ENCODE assay signal across 9 cellular contexts in genomic region chr2:127649100-127649611, GRCh38. TPM values are rescaled to one million over a fixed set of nuclear protein-coding genes. Genes with fewer than 3 reads are reported as not detected.
A peak's percentile ranks its signal among the peaks of the same experiment; 100 is the strongest.
DNase-seq lines count a peak whose midpoint lies in the region; ATAC-seq and TF ChIP-seq lines count a peak whose summit lies in the region.
"Had no signal": no experiment of that assay in that cellular context is flagged by ENCODE, and none has a peak within 500 bp of the region (broad histone marks: within the 10 kb centered on the region; RNA-seq: fewer than 3 reads in every experiment).

No MANE protein-coding gene starts in this region.

- H2AK5ac ChIP-seq in IMR-90 (ENCODE audit: low read depth, low read length), result no peak overlapping the region

- CTCF ChIA-PET in IMR-90 (lab: Yijun Ruan, JAX) (interaction anchor here (1.0 to 2.3 kb wide), 3 partner anchors 11 to 58 kb away, joined by 3 to 15 read pairs (median 5); partner anchors contain the start of gene LIMS2), OCI-LY7 (lab: Charles Lee; ENCODE audit: unreplicated experiment) (interaction anchor here (1.1 to 4.2 kb wide), 2 partner anchors 12 to 58 kb away, joined by 3 to 21 read pairs; no protein-coding TSS in a partner anchor)

- H3K79me2 ChIP-seq in OCI-LY7 (ENCODE audit: insufficient read depth, low read depth, low read length), result no peaks in the 10 kb centered on the region

- no peak overlapping the region for H2BK120ac ChIP-seq in IMR-90 (ENCODE audit: low read depth, low read length)

- H2BK20ac ChIP-seq in IMR-90 (ENCODE audit: low read depth, low read length), result no peak overlapping the region

- no peaks in the 10 kb centered on the region; the same call in none of the 2 replicates for H4K20me1 ChIP-seq in IMR-90 (ENCODE audit: insufficient read depth, low read length)
- no peaks in the 10 kb centered on the region for H4K20me1 ChIP-seq in OCI-LY7 (ENCODE audit: insufficient read depth, low read length)

- H3K9me1 ChIP-seq in IMR-90 (ENCODE audit: insufficient read depth, low read length), result peaks cover 17% of the 10 kb centered on the region; the same call in 1 of the 2 replicates

- no peak overlapping the region for H3K14ac ChIP-seq in IMR-90 (replicated peaks; ENCODE audit: low read depth, low read length)

- H3K79me1 ChIP-seq in IMR-90 (ENCODE audit: low read depth in 1 of 2, low read length in 2 of 2), result peaks cover 0 to 16% of the 10 kb centered on the region in 2 experiments; a peak in 2 of 4 replicates

- H3K9me3 ChIP-seq in IMR-90 (ENCODE audit: control insufficient read depth, insufficient read depth, low read length) (no peaks in the 10 kb centered on the region), OCI-LY7 (ENCODE audit: low read length) (no peaks in the 10 kb centered on the region)

- H3K4ac ChIP-seq in IMR-90 (ENCODE audit: low read depth, low read length), result 0 out of 2 replicates have a peak overlapping the region, but pooled peaks have one; percentile 9

- ATAC-seq in IMR-90 (ENCODE audit: low read depth), result no peak
- ATAC-seq in left cardiac atrium, result peak in 1 of 2 donors; percentile 27
- peak; percentile 17 for ATAC-seq in stimulated activated naive CD8-positive, alpha-beta T cell treated with anti-CD3 and anti-CD28 coated beads, Interleukin-15, Interleukin-2, amounts not matched to agents 100 U/mL and 50 U/mL, for 24 hours
- ATAC-seq in GM21381 (IDR thresholded peaks at IDR 0.05; ENCODE audit: unreplicated experiment), result no peak

- BruUV-seq in IMR-90 (replicated peaks; lab: Mats Ljungman, UMichigan), result no TSS peak
- no TSS peak for BruUV-seq in OCI-LY7 (replicated peaks; lab: Mats Ljungman, UMichigan)

- no peak overlapping the region for H4K91ac ChIP-seq in IMR-90 (ENCODE audit: insufficient read depth, low read depth, low read length)

- POLR2A ChIA-PET in IMR-90 (lab: Charles Lee; ENCODE audit: unreplicated experiment) (no interaction called here), OCI-LY7 (lab: Charles Lee) (interaction anchor here (1.8 kb wide), 1 partner anchor 58 kb away, joined by 5 read pairs; no protein-coding TSS in a partner anchor)

- H3K4me2 ChIP-seq in IMR-90 (ENCODE audit: low read depth, low read length), result no peak overlapping the region
- H3K4me2 ChIP-seq in OCI-LY7 (ENCODE audit: low read length), result 0 out of 2 replicates have a peak overlapping the region, but pooled peaks have one; percentile 23

- H3K27ac ChIP-seq in IMR-90 (ENCODE audit: insufficient read depth, low read length), result no peak overlapping the region
- no peak overlapping the region for H3K27ac ChIP-seq in OCI-LY7 (ENCODE audit: low read depth, low read length, poor library complexity, severe bottlenecking)

- in situ Hi-C loops in IMR-90 (cut with MboI; ENCODE audit: low sequenced_read_pairs), result no loop called here

- intact Hi-C loops in IMR-90 (cut with micrococcal nuclease), result loop anchor here (1.0 to 5.0 kb wide), 4 partner anchors 58 to 324 kb away; partner anchors contain the start of gene IWS1
- intact Hi-C loops in OCI-LY7 (cut with micrococcal nuclease; ENCODE audit: unreplicated experiment), result no loop called here
- intact Hi-C loops in left cardiac atrium (cut with DNase I), result no loop called here

- H3K4me3 ChIP-seq in IMR-90 (ENCODE audit: insufficient read depth, low read depth, low read length) (no peak overlapping the region), OCI-LY7 (ENCODE audit: low read depth, low read length, poor library complexity, severe bottlenecking) (no peak overlapping the region)

- H3K4me1 ChIP-seq in IMR-90 (ENCODE audit: control insufficient read depth, insufficient read depth, low read length) (peaks cover 7% of the 10 kb centered on the region; the same call in 1 of the 2 replicates), OCI-LY7 (ENCODE audit: insufficient read depth, low read length, poor library complexity, severe bottlenecking) (no peaks in the 10 kb centered on the region)

- TF ChIP-seq CTCF in IMR-90 (conservative IDR thresholded peaks at IDR 0.05; ENCODE audit: low read depth, low read length) (no peak), OCI-LY7 (conservative IDR thresholded peaks at IDR 0.05; ENCODE audit: low read length) (no peak)

- peaks cover 9% of the 10 kb centered on the region; the same call in 1 of the 2 replicates for H3K36me3 ChIP-seq in IMR-90 (ENCODE audit: control insufficient read depth, insufficient read depth, low read length)
- no peaks in the 10 kb centered on the region for H3K36me3 ChIP-seq in OCI-LY7 (ENCODE audit: insufficient read depth, low read length)

- H3K23ac ChIP-seq in IMR-90 (ENCODE audit: low read depth, low read length), result no peak overlapping the region

- H3K18ac ChIP-seq in IMR-90 (ENCODE audit: low read depth, low read length), result no peak overlapping the region

- 100% methylated on average over 2 of the region's 12 CpGs; no CpG with 5 or more reads in 1 of the 2 experiments for WGBS in IMR-90 (ENCODE audit: extremely low coverage in 2 of 2, insufficient read length in 1 of 2), 2 experiments

- no peak overlapping the region for H4K5ac ChIP-seq in IMR-90 (ENCODE audit: low read depth, low read length)

- H3K9me2 ChIP-seq in OCI-LY7 (ENCODE audit: insufficient read depth, low read length), result no peaks in the 10 kb centered on the region

- TF ChIP-seq RAD21 in IMR-90 (IDR thresholded peaks at IDR 0.05; ENCODE audit: low read length), result no peak

- TF ChIP-seq POLR2A in IMR-90 (IDR thresholded peaks at IDR 0.05; ENCODE audit: low read depth, low read length), result no peak

- no peak overlapping the region for H2BK5ac ChIP-seq in IMR-90 (ENCODE audit: low read depth, low read length, poor library complexity, severe bottlenecking)

- H2AK9ac ChIP-seq in IMR-90 (replicated peaks; ENCODE audit: low read depth, low read length, poor library complexity), result peak overlapping the region; percentile 92

- DNase-seq in IMR-90, result no peak
- no peak for DNase-seq in OCI-LY7 (ENCODE audit: low spot score)
- peak; percentile 43 for DNase-seq in left cardiac atrium
- no peak for DNase-seq in stimulated activated naive CD8-positive, alpha-beta T cell treated with anti-CD3 and anti-CD28 coated beads, Interleukin-15, Interleukin-2, amounts not matched to agents 100 U/mL and 50 U/mL, for 24 hours
- no peak for DNase-seq in RKO (ENCODE audit: low spot score)
- no peak for DNase-seq in AML-193 (lab: John Stamatoyannopoulos, UW)
- DNase-seq in NCI-H1436 (lab: John Stamatoyannopoulos, UW), result no peak

- H2AFZ ChIP-seq in IMR-90 (replicated peaks; ENCODE audit: low read length, poor library complexity) (peak overlapping the region; percentile 80), OCI-LY7 (ENCODE audit: low read length) (no peak overlapping the region; the same call in 1 of the 2 replicates)

- H3K9ac ChIP-seq in IMR-90 (ENCODE audit: low read depth, low read length), result no peak overlapping the region

- dilution Hi-C loops in IMR-90 (cut with HindIII; ENCODE audit: low sequenced_read_pairs, unreplicated experiment), result no loop called here

- H3K56ac ChIP-seq in IMR-90 (ENCODE audit: extremely low read depth, insufficient read depth, low read length), result no peak overlapping the region

- H4K8ac ChIP-seq in IMR-90 (ENCODE audit: low read depth in 2 of 2, low read length in 2 of 2), result peak overlapping the region in 1 of 2 experiments; percentile 84; a peak in 1 of 4 replicates

- H2BK15ac ChIP-seq in IMR-90 (ENCODE audit: low read depth, low read length), result no peak overlapping the region

- no peaks in the 10 kb centered on the region for H3K27me3 ChIP-seq in IMR-90 (ENCODE audit: control insufficient read depth, insufficient read depth, low read length)

TF ChIP-seq in IMR-90, 13 proteins besides CTCF, POLR2A, EP300 and RAD21:
- TF ChIP-seq NFE2L2 (IDR thresholded peaks at IDR 0.05; ENCODE audit: low read depth, low read length), result no peak
- no peak for TF ChIP-seq MAZ (IDR thresholded peaks at IDR 0.05; ENCODE audit: borderline replicate concordance, low read depth, low read length)
- TF ChIP-seq RCOR1 (IDR thresholded peaks at IDR 0.05; ENCODE audit: insufficient replicate concordance, low read length), result no peak
- TF ChIP-seq MXI1 (IDR thresholded peaks at IDR 0.05; ENCODE audit: borderline replicate concordance, low read depth, low read length), result no peak

RNA-seq across cellular contexts. Expression of gene GPR17, which starts 3.2 kb away (rescaled TPM):
- total RNA-seq in IMR-90 (2012; rRNA removed), result not detected in 2 replicates
- not detected in 2 replicates for polyA plus RNA-seq in IMR-90 (2012; rRNA removed)
- not detected in 2 replicates for polyA plus RNA-seq in IMR-90 (2012; cell fraction: cytosol; rRNA removed)
- polyA plus RNA-seq in IMR-90 (2012; cell fraction: nucleus; rRNA removed; ENCODE audit: low replicate concordance), result 0.04 TPM in 1 of 2 replicates, not detected in the other
- 0.22 TPM in 1 of 2 replicates, not detected in the other for total RNA-seq in OCI-LY7 (2014; rRNA removed; shearing (Covaris generic))
- not detected in 2 replicates for total RNA-seq in OCI-LY7 (2022)
- total RNA-seq in left cardiac atrium, result under 1 TPM in 1 of 2 donors, not detected in 1; 0.24 TPM
- total RNA-seq: pulmonary artery endothelial cell had no signal

RNA-seq across cellular contexts. Expression of gene LIMS2, which starts 26.2 kb away (rescaled TPM):
- total RNA-seq in IMR-90 (2012; rRNA removed), result 1.1 and 1.3 TPM in 2 replicates
- 17.8 and 18.8 TPM in 2 replicates for polyA plus RNA-seq in IMR-90 (2012; rRNA removed)
- polyA plus RNA-seq in IMR-90 (2012; cell fraction: cytosol; rRNA removed), result 22.3 and 23.6 TPM in 2 replicates
- 69.0 and 120 TPM in 2 replicates for polyA plus RNA-seq in IMR-90 (2012; cell fraction: nucleus; rRNA removed; ENCODE audit: low replicate concordance)
- 0.44 and 1.6 TPM in 2 replicates for total RNA-seq in OCI-LY7 (2014; rRNA removed; shearing (Covaris generic))
- total RNA-seq in OCI-LY7 (2022), result 24.4 and 24.9 TPM in 2 replicates
- total RNA-seq in left cardiac atrium, result 100 to 1,000 TPM; 157 to 204 TPM

RNA-seq across cellular contexts. Expression of gene SFT2D3, which starts 52.1 kb away (rescaled TPM):
- total RNA-seq in IMR-90 (2012; rRNA removed) (2.5 and 3.9 TPM in 2 replicates), OCI-LY7 (2022) (7.6 and 9.4 TPM in 2 replicates), left cardiac atrium (1 to 10 TPM; 3.3 to 4.7 TPM)
- 3.1 TPM in 2 replicates for polyA plus RNA-seq in IMR-90 (2012; rRNA removed)
- polyA plus RNA-seq in IMR-90 (2012; cell fraction: cytosol; rRNA removed), result 1.4 and 1.8 TPM in 2 replicates
- 1.3 TPM in 2 replicates for polyA plus RNA-seq in IMR-90 (2012; cell fraction: nucleus; rRNA removed; ENCODE audit: low replicate concordance)
- total RNA-seq in OCI-LY7 (2014; rRNA removed; shearing (Covaris generic)), result 11.0 and 14.3 TPM in 2 replicates

Comparison
In these comparisons a context has a peak if more than half of its experiments do, and no peak if none do; other contexts are left out.
1. RNA of gene LIMS2, which starts 26.2 kb away (total RNA-seq): 157 to 204 TPM in left cardiac atrium; 0.44 to 24.9 TPM in OCI-LY7 and 1.1 to 1.3 TPM in IMR-90; every median in the first group is over 4 times any median in the second.